In genomic region chr10:28253174-28253783, GRCh38 we compare ENCODE assay signal across 27 cellular contexts. TPM values are rescaled to one million over a fixed set of nuclear protein-coding genes. Genes with fewer than 3 reads are reported as not detected.
A peak's percentile ranks its signal among the peaks of the same experiment; 100 is the strongest.
DNase-seq lines count a peak whose midpoint lies in the region; ATAC-seq and TF ChIP-seq lines count a peak whose summit lies in the region.
"Had no signal": no experiment of that assay in that cellular context is flagged by ENCODE, and none has a peak within 500 bp of the region (broad histone marks: within the 10 kb centered on the region; RNA-seq: fewer than 3 reads in every experiment).

No MANE protein-coding gene starts in this region.

- TF ChIP-seq EP300 in sigmoid colon (IDR thresholded peaks at IDR 0.05), result no peak

- H3K27me3 ChIP-seq in sigmoid colon, result no peaks in the 10 kb centered on the region
- H3K27me3 ChIP-seq: BLaER1 treated with 17β-estradiol and CSF1 and Interleukin-3, amounts not matched to agents 10 nM and 100 nM; brain microvascular endothelial cell; spleen; testis had no signal

- no peaks in the 10 kb centered on the region for H3K9me3 ChIP-seq in sigmoid colon
- H3K9me3 ChIP-seq: BLaER1 treated with 17β-estradiol and CSF1 and Interleukin-3, amounts not matched to agents 10 nM and 100 nM; HAP-1; SK-N-SH; spleen; testis had no signal

- TF ChIP-seq POLR2A in sigmoid colon (IDR thresholded peaks at IDR 0.05), result no peak

- H3K4me1 ChIP-seq in sigmoid colon, result peaks cover 0 to 54% (median 36%) of the 10 kb centered on the region in 4 donors
- H3K4me1 ChIP-seq: testis had no signal

- no peak for ATAC-seq in HG03432 (IDR thresholded peaks at IDR 0.05; ENCODE audit: unreplicated experiment)
- ATAC-seq: stimulated activated naive B cell treated with anti-CD40 and anti-IgM and Interleukin-4, amounts not matched to agents 10 μg/mL and 1 μg/mL and 100 μg/mL, for 72 hours had no signal

- H3K4me3 ChIP-seq in fibroblast of mammary gland (ENCODE audit: control insufficient read depth, low read depth, low read length) (no peak overlapping the region), sigmoid colon (no peak overlapping the region)
- H3K4me3 ChIP-seq: BLaER1 treated with 17β-estradiol and CSF1 and Interleukin-3, amounts not matched to agents 10 nM and 100 nM; HAP-1; spleen; testis had no signal

- intact Hi-C loops in sigmoid colon (cut with DNase I), result loop anchor here (2.0 kb wide), 2 partner anchors 50 to 74 kb away; partner anchors contain the start of gene MPP7

- peak overlapping the region; percentile 57 to 76 (median 68) for H3K27ac ChIP-seq in sigmoid colon
- H3K27ac ChIP-seq: BLaER1 treated with 17β-estradiol and CSF1 and Interleukin-3, amounts not matched to agents 10 nM and 100 nM; brain microvascular endothelial cell; testis had no signal

- TF ChIP-seq CTCF in fibroblast of mammary gland (conservative IDR thresholded peaks at IDR 0.05; ENCODE audit: control insufficient read depth, insufficient read depth, low read depth, low read length), result no peak
- TF ChIP-seq CTCF in sigmoid colon (IDR thresholded peaks at IDR 0.05), result no peak

- WGBS in sigmoid colon, 2 donors, result 85 to 90% methylated on average over 11 of the region's 11 CpGs

- H3K36me3 ChIP-seq in sigmoid colon, result no peaks in the 10 kb centered on the region
- H3K36me3 ChIP-seq: BLaER1 treated with 17β-estradiol and CSF1 and Interleukin-3, amounts not matched to agents 10 nM and 100 nM; brain microvascular endothelial cell; HAP-1; spleen had no signal

- DNase-seq in CD1c-positive myeloid dendritic cell (ENCODE audit: extremely low spot score) (peak; percentile 51), amniotic epithelial cell (ENCODE audit: low read depth) (peak; percentile 12), fibroblast of mammary gland (ENCODE audit: low read depth) (peak; percentile 17), sigmoid colon (no peak), SHP77 treated with DMSO at 0.1 percent for 48 hours (lab: John Stamatoyannopoulos, UW) (no peak), SW480 (ENCODE audit: low spot score) (no peak), NCI-H1694 treated with DMSO at 0.1 percent for 48 hours (lab: John Stamatoyannopoulos, UW) (no peak)
- DNase-seq: activated CD8-positive, alpha-beta memory T cell treated with anti-CD3 and anti-CD28 coated beads, Interleukin-2, amount 50 U/mL, for 48 hours; activated naive CD8-positive, alpha-beta T cell treated with anti-CD3 and anti-CD28 coated beads, Interleukin-2, amount 10 ng/mL, durations not matched to agents 7 days and 5 days; brain microvascular endothelial cell; Calu3; effector memory CD4-positive, alpha-beta T cell; left cardiac atrium; NCI-H1092; NCI-H1930; NCI-H2227 treated with DMSO at 0.1 percent for 48 hours; NCI-H69; nucleus accumbens; SK-N-SH; spleen; stimulated activated CD4-positive, alpha-beta T cell treated with anti-CD3 and anti-CD28 coated beads, Interleukin-2, amount 100 ng/mL, for 48 hours; stimulated activated naive B cell treated with anti-CD40 and anti-IgM and Interleukin-4, amounts not matched to agents 10 μg/mL and 1 μg/mL and 100 μg/mL, for 72 hours; T-helper 2 cell; testis had no signal

RNA-seq across cellular contexts. Expression of gene MPP7, which starts 49.6 kb away (rescaled TPM):
- total RNA-seq in sigmoid colon, result 10 to 100 TPM; 29.7 to 50.3 (median 37.2) TPM
- polyA plus RNA-seq in sigmoid colon, result 10 to 100 TPM in 2 of 3 donors, 1 to 10 TPM in 1; 5.5 to 18.0 (median 10.2) TPM
- polyA plus RNA-seq: SK-N-SH had no signal

Comparison
In these comparisons a context has a peak if more than half of its experiments do, and no peak if none do; other contexts are left out.
1. DNase-seq: peak in CD1c-positive myeloid dendritic cell (single experiment), amniotic epithelial cell (single experiment) and fibroblast of mammary gland (single experiment); none in sigmoid colon (single experiment), SHP77 treated with DMSO at 0.1 percent for 48 hours (single experiment), SW480 (single experiment) and NCI-H1694 treated with DMSO at 0.1 percent for 48 hours (single experiment).